ENCODE assay signal across 1 cellular context in genomic region chr9:130997925-130998595, GRCh38.
TF ChIP-seq lines count a peak whose summit lies in the region.

No MANE protein-coding gene starts in this region.

TF ChIP-seq in IMR-90, 13 proteins besides CTCF, POLR2A, EP300 and RAD21:
- TF ChIP-seq SMC3 (IDR thresholded peaks at IDR 0.05; ENCODE audit: low read depth, low read length) (peak; percentile 85), NFE2L2 (IDR thresholded peaks at IDR 0.05; ENCODE audit: low read depth, low read length) (no peak)
